Comparison of ENCODE assay signal across 8 cellular contexts in the genomic region with DNA sequence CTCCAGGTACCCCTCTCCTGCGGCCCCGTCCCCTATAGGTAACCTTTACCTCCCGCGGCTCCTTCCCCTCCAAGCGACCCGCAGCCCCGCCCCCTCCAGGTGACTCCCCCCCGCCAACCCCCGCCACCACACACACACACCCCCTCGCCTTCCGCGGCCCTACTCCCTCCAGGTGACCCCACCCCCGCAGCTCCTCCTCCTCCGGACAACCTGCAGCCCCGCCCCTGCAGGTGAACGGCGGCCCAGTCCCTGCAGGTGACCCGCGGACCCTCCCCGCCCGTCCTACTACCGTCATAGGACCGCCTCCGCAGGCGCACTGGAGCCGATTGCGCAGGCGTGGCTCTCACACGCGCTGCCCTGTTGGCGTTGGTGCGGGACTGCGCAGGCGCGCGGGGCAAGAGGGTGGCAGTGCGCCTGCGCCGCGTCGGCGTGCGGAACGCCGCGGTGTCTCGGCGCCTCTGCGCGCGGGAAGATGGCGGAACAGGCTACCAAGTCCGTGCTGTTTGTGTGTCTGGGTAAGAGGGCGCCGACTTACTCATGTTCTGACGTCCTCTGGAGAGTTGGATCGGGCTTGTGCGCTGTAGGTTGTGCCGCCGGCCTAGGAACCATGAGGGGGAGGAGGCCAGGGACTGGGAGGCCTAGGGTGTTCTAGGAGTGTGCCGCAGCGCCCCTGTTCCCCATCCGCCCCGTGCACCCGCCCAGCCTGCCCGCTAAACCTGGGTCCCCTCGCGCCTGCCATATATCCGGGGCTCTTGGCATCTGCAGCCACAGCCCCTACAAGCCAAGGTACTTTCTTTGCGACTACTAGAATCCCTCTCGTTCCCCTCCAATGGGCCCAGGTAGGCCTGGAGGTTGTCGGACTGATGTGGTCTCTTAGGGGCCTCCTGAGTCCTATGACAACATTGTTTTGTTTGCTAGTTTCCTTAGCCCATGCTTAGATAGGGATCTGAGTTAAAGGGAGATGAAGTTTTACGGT. TPM values are rescaled to one million over a fixed set of nuclear protein-coding genes. Genes with fewer than 3 reads are reported as not detected.
DNase-seq lines count a peak whose midpoint lies in the region; ATAC-seq, FAIRE-seq and TF ChIP-seq lines count a peak whose summit lies in the region.

A gene (plus strand): TSS at position 455 of the 976 bp plus-strand sequence. CDS start 18 bp downstream, at position 473.

- H2AFZ ChIP-seq in OCI-LY3 (ENCODE audit: low read depth, low read length) (peak within 1 kb of the TSS; percentile 43; the same call in 1 of the 2 replicates), endothelial cell of umbilical vein (ENCODE audit: low read depth, low read length) (peak within 1 kb of the TSS; percentile 95)

- H3K9me3 ChIP-seq in OCI-LY3 (ENCODE audit: insufficient read depth, low read length): no peaks in the 10 kb centered on the region
- H3K9me3 ChIP-seq in endothelial cell of umbilical vein (replicated peaks; ENCODE audit: control insufficient read depth, insufficient read depth, low read length): no peaks in the 10 kb centered on the region

- peak within 1 kb of the TSS; percentile 99 for H3K4me3 ChIP-seq in OCI-LY3 (ENCODE audit: low read length)
- H3K4me3 ChIP-seq in endothelial cell of umbilical vein (replicated peaks in 1 of 3; ENCODE audit: insufficient read depth in 1 of 3, low read depth in 1 of 3, low read length in 3 of 3): peak within 1 kb of the TSS; percentile 75 to 90 (median 79)

- peak; percentile 89 for ATAC-seq in GM21528 (IDR thresholded peaks at IDR 0.05; ENCODE audit: low FRiP score, unreplicated experiment)

- H3K79me2 ChIP-seq in OCI-LY3 (ENCODE audit: low read length): peaks cover 56% of the 10 kb centered on the region
- H3K79me2 ChIP-seq in endothelial cell of umbilical vein (ENCODE audit: control insufficient read depth, insufficient read depth, low read length): peaks cover 48% of the 10 kb centered on the region

- TF ChIP-seq CTCF in OCI-LY3 (IDR thresholded peaks at IDR 0.05; ENCODE audit: low read depth, low read length) (no peak), endothelial cell of umbilical vein (IDR thresholded peaks at IDR 0.05; ENCODE audit: extremely low read depth in 1 of 2, insufficient read depth in 1 of 2, low read depth in 1 of 2, low read length in 2 of 2) (no peak)

- H3K9ac ChIP-seq in OCI-LY3 (ENCODE audit: low read length) (peak within 1 kb of the TSS; percentile 96), endothelial cell of umbilical vein (replicated peaks; ENCODE audit: extremely low read depth, insufficient read depth, low read length) (peak within 1 kb of the TSS; percentile 78)

- BruUV-seq in endothelial cell of umbilical vein (replicated peaks; lab: Mats Ljungman, UMichigan): TSS peak; percentile 40

- H3K36me3 ChIP-seq in OCI-LY3 (replicated peaks; ENCODE audit: low read depth, low read length) (peaks cover 21% of the 10 kb centered on the region), endothelial cell of umbilical vein (ENCODE audit: control insufficient read depth in 2 of 2, extremely low read depth in 1 of 2, insufficient read depth in 2 of 2, low read length in 2 of 2) (no peaks in the 10 kb centered on the region)

- peak; percentile 84 for DNase-seq in DMS114 treated with DMSO at 0.1 percent for 48 hours (lab: John Stamatoyannopoulos, UW; ENCODE audit: unreplicated experiment)
- DNase-seq in HuH-7.5 (ENCODE audit: low spot score): peak; percentile 96
- DNase-seq in activated CD8-positive, alpha-beta memory T cell treated with anti-CD3 and anti-CD28 coated beads, Interleukin-2, amount 50 U/mL, for 48 hours: peak; percentile 96
- DNase-seq in endothelial cell of umbilical vein (ENCODE audit: low read depth, low spot score): peak; percentile 97
- DNase-seq in midbrain (lab: John Stamatoyannopoulos, UW): peak; percentile 92
- DNase-seq in stimulated activated CD8-positive, alpha-beta memory T cell treated with anti-CD3 and anti-CD28 coated beads, Interleukin-15, amount 100 ng/mL, for 48 hours (ENCODE audit: low read depth in 2 of 2): peak; percentile 91 to 92

- CTCF ChIA-PET in endothelial cell of umbilical vein (lab: Charles Lee): no interaction called here

- no peaks in the 10 kb centered on the region for H3K9me1 ChIP-seq in endothelial cell of umbilical vein (replicated peaks; ENCODE audit: control insufficient read depth, extremely low read depth, insufficient read depth, low read length)

- H3K4me2 ChIP-seq in OCI-LY3 (ENCODE audit: low read length) (peak within 1 kb of the TSS; percentile 72), endothelial cell of umbilical vein (ENCODE audit: insufficient read depth, low read length) (peak within 1 kb of the TSS; percentile 92)

- peak; percentile 71 for FAIRE-seq in endothelial cell of umbilical vein (lab: Jason Lieb, UNC)

- no peaks in the 10 kb centered on the region for H3K27me3 ChIP-seq in OCI-LY3 (ENCODE audit: low read depth, low read length)
- no peaks in the 10 kb centered on the region for H3K27me3 ChIP-seq in endothelial cell of umbilical vein (ENCODE audit: control insufficient read depth in 2 of 2, insufficient read depth in 2 of 2, low read length in 2 of 2)

- H4K20me1 ChIP-seq in OCI-LY3 (ENCODE audit: insufficient read depth, low read length) (peaks cover 38% of the 10 kb centered on the region), endothelial cell of umbilical vein (replicated peaks; ENCODE audit: control insufficient read depth, extremely low read depth, insufficient read depth, low read length) (peaks cover 2% of the 10 kb centered on the region)

- intact Hi-C loops in endothelial cell of umbilical vein (cut with micrococcal nuclease): loop anchor here (1.0 to 5.0 kb wide), 4 partner anchors 18 to 1363 kb away; a partner anchor contains a TSS

- H3K27ac ChIP-seq in OCI-LY3 (ENCODE audit: low read length) (peak within 1 kb of the TSS; percentile 41), endothelial cell of umbilical vein (ENCODE audit: insufficient read depth, low read depth, low read length) (peak within 1 kb of the TSS; percentile 42)

- dilution Hi-C loops in endothelial cell of umbilical vein (cut with MboI; ENCODE audit: extremely low pct_ligation_motif_present, low sequenced_read_pairs): no loop called here

- POLR2A ChIA-PET in endothelial cell of umbilical vein (lab: Charles Lee): no interaction called here

- H3K4me1 ChIP-seq in OCI-LY3 (ENCODE audit: low read length): peaks cover 35% of the 10 kb centered on the region
- peaks cover 17% of the 10 kb centered on the region for H3K4me1 ChIP-seq in endothelial cell of umbilical vein (ENCODE audit: control insufficient read depth, extremely low read depth, insufficient read depth, low read length)

- peak; percentile 90 for TF ChIP-seq POLR2A in endothelial cell of umbilical vein (IDR thresholded peaks at IDR 0.05; ENCODE audit: low read depth, low read length)

TF ChIP-seq in endothelial cell of umbilical vein, 7 proteins besides CTCF, POLR2A, EP300 and RAD21:
- TF ChIP-seq EZH2 (IDR thresholded peaks at IDR 0.05; ENCODE audit: borderline replicate concordance, low read depth, low read length, severe bottlenecking) (no peak), POLR2AphosphoS5 (IDR thresholded peaks at IDR 0.05; ENCODE audit: insufficient read depth, low read depth, low read length) (peak; percentile 94)
- TF ChIP-seq, protein P1, sequence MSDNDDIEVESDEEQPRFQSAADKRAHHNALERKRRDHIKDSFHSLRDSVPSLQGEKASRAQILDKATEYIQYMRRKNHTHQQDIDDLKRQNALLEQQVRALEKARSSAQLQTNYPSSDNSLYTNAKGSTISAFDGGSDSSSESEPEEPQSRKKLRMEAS (IDR thresholded peaks at IDR 0.05; ENCODE audit: insufficient read depth, insufficient read length): peak; percentile 49

RNA-seq across cellular contexts. Expression of the gene that starts here (rescaled TPM):
- total RNA-seq in endothelial cell of umbilical vein: 76.2 and 80.2 TPM in 2 replicates
- polyA plus RNA-seq in endothelial cell of umbilical vein: 46.1 and 63.4 TPM in 2 replicates
- 79.2 and 82.1 TPM in 2 replicates for polyA plus RNA-seq in endothelial cell of umbilical vein (2011; cell fraction: cytosol; rRNA removed)
- polyA plus RNA-seq in endothelial cell of umbilical vein (2011; cell fraction: nucleus; rRNA removed): 59.3 and 73.2 TPM in 2 replicates
- polyA plus RNA-seq in endothelial cell of umbilical vein (2012): 101 and 123 TPM in 2 replicates
- 83.6 and 93.4 TPM in 2 replicates for polyA minus RNA-seq in endothelial cell of umbilical vein
- polyA minus RNA-seq in endothelial cell of umbilical vein (2011; cell fraction: cytosol; rRNA and poly(A)+ RNA removed): 98.7 TPM
- 41.4 and 54.6 TPM in 2 replicates for polyA minus RNA-seq in endothelial cell of umbilical vein (2011; cell fraction: nucleus; rRNA and poly(A)+ RNA removed)

Comparison
In these comparisons a context has a peak if more than half of its experiments do, and no peak if none do; other contexts are left out.
1. Peak in every context shown above with its lines: DNase-seq, ATAC-seq, H3K4me3 ChIP-seq and H3K27ac ChIP-seq.